In the genomic region with DNA sequence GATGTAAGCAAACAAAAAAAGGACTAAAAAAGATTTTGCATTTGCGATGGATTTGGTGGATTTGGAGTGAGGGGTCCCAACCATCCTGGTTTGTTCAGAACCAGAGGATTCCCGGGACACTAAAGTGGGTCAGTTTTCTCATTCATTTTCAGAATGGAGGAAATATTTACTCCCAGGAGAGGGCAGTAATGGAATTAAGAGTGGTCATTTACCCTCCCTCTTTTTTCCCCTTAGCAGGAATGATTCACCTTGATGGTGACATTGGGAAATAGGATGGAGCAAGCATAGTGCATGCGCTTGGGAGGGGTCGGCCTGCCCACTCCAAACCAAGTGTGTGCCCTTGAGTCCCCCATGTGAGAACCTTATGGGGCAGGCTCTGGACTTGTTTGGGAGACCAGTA, we compare ENCODE assay signal across 2 cellular contexts.
TF ChIP-seq lines count a peak whose summit lies in the region.

No MANE protein-coding gene starts in this region.

TF ChIP-seq in SK-N-SH, 30 proteins besides CTCF, POLR2A, EP300 and RAD21 (continued from another document):
- TF ChIP-seq, protein P1, sequence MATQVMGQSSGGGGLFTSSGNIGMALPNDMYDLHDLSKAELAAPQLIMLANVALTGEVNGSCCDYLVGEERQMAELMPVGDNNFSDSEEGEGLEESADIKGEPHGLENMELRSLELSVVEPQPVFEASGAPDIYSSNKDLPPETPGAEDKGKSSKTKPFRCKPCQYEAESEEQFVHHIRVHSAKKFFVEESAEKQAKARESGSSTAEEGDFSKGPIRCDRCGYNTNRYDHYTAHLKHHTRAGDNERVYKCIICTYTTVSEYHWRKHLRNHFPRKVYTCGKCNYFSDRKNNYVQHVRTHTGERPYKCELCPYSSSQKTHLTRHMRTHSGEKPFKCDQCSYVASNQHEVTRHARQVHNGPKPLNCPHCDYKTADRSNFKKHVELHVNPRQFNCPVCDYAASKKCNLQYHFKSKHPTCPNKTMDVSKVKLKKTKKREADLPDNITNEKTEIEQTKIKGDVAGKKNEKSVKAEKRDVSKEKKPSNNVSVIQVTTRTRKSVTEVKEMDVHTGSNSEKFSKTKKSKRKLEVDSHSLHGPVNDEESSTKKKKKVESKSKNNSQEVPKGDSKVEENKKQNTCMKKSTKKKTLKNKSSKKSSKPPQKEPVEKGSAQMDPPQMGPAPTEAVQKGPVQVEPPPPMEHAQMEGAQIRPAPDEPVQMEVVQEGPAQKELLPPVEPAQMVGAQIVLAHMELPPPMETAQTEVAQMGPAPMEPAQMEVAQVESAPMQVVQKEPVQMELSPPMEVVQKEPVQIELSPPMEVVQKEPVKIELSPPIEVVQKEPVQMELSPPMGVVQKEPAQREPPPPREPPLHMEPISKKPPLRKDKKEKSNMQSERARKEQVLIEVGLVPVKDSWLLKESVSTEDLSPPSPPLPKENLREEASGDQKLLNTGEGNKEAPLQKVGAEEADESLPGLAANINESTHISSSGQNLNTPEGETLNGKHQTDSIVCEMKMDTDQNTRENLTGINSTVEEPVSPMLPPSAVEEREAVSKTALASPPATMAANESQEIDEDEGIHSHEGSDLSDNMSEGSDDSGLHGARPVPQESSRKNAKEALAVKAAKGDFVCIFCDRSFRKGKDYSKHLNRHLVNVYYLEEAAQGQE (IDR thresholded peaks at IDR 0.05; ENCODE audit: low read depth, low read length): no peak
- no peak for TF ChIP-seq MEF2A (IDR thresholded peaks at IDR 0.05; ENCODE audit: borderline replicate concordance, low read depth)
- no peak for TF ChIP-seq FOXJ3 (CRISPR knock-in tag; IDR thresholded peaks at IDR 0.05)
- no peak for TF ChIP-seq TAF1 (IDR thresholded peaks at IDR 0.05; ENCODE audit: borderline replicate concordance, low read depth, low read length)
- TF ChIP-seq GATA2 (CRISPR knock-in tag; IDR thresholded peaks at IDR 0.05): no peak
- TF ChIP-seq, protein P2, sequence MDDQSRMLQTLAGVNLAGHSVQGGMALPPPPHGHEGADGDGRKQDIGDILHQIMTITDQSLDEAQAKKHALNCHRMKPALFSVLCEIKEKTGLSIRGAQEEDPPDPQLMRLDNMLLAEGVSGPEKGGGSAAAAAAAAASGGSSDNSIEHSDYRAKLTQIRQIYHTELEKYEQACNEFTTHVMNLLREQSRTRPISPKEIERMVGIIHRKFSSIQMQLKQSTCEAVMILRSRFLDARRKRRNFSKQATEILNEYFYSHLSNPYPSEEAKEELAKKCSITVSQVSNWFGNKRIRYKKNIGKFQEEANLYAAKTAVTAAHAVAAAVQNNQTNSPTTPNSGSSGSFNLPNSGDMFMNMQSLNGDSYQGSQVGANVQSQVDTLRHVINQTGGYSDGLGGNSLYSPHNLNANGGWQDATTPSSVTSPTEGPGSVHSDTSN (IDR thresholded peaks at IDR 0.05): no peak
- TF ChIP-seq FOXM1 (IDR thresholded peaks at IDR 0.05; ENCODE audit: low read depth): no peak
- TF ChIP-seq, protein P3, sequence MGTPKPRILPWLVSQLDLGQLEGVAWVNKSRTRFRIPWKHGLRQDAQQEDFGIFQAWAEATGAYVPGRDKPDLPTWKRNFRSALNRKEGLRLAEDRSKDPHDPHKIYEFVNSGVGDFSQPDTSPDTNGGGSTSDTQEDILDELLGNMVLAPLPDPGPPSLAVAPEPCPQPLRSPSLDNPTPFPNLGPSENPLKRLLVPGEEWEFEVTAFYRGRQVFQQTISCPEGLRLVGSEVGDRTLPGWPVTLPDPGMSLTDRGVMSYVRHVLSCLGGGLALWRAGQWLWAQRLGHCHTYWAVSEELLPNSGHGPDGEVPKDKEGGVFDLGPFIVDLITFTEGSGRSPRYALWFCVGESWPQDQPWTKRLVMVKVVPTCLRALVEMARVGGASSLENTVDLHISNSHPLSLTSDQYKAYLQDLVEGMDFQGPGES (IDR thresholded peaks at IDR 0.05; ENCODE audit: low read depth, low read length): no peak
- no peak for TF ChIP-seq RXRA (IDR thresholded peaks at IDR 0.05; ENCODE audit: borderline replicate concordance, low read depth)
- TF ChIP-seq FOSL2 (IDR thresholded peaks at IDR 0.05; ENCODE audit: borderline replicate concordance, low read depth): no peak
- no peak for TF ChIP-seq TEAD4 (IDR thresholded peaks at IDR 0.05; ENCODE audit: borderline replicate concordance, insufficient read depth)
- TF ChIP-seq ZBTB33 (IDR thresholded peaks at IDR 0.05; ENCODE audit: borderline replicate concordance, low read depth): no peak
- TF ChIP-seq YY1 (IDR thresholded peaks at IDR 0.05; ENCODE audit: low read depth): no peak
- TF ChIP-seq RCOR1 (IDR thresholded peaks at IDR 0.05; ENCODE audit: low read length): no peak
- no peak for TF ChIP-seq ELF1 (IDR thresholded peaks at IDR 0.05)
- no peak for TF ChIP-seq JUND (IDR thresholded peaks at IDR 0.05)
TF ChIP-seq in SK-N-SH: peak in this region for 0.

TF ChIP-seq in SK-N-SH treated with all-trans-retinoic acid at 6 μM for 48 hours, 23 proteins besides CTCF, POLR2A, EP300 and RAD21 (continued from another document):
- TF ChIP-seq, protein P4, sequence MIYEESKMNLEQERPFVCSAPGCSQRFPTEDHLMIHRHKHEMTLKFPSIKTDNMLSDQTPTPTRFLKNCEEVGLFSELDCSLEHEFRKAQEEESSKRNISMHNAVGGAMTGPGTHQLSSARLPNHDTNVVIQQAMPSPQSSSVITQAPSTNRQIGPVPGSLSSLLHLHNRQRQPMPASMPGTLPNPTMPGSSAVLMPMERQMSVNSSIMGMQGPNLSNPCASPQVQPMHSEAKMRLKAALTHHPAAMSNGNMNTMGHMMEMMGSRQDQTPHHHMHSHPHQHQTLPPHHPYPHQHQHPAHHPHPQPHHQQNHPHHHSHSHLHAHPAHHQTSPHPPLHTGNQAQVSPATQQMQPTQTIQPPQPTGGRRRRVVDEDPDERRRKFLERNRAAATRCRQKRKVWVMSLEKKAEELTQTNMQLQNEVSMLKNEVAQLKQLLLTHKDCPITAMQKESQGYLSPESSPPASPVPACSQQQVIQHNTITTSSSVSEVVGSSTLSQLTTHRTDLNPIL (CRISPR knock-in tag; IDR thresholded peaks at IDR 0.05; ENCODE audit: low read depth): no peak
- TF ChIP-seq ARNTL (CRISPR knock-in tag; IDR thresholded peaks at IDR 0.05; ENCODE audit: borderline replicate concordance, low read depth) (no peak), ZC3H10 (CRISPR knock-in tag; IDR thresholded peaks at IDR 0.05) (no peak), ESRRG (CRISPR knock-in tag; IDR thresholded peaks at IDR 0.05) (no peak), BACH2 (CRISPR knock-in tag; IDR thresholded peaks at IDR 0.05; ENCODE audit: borderline replicate concordance) (no peak), OSR1 (CRISPR knock-in tag; IDR thresholded peaks at IDR 0.05) (no peak), PATZ1 (CRISPR knock-in tag; IDR thresholded peaks at IDR 0.05; ENCODE audit: borderline replicate concordance) (no peak), CSDC2 (CRISPR knock-in tag; IDR thresholded peaks at IDR 0.05) (no peak), PPARA (CRISPR knock-in tag; IDR thresholded peaks at IDR 0.05; ENCODE audit: borderline replicate concordance) (no peak), GLIS3 (CRISPR knock-in tag; IDR thresholded peaks at IDR 0.05) (no peak), CSRNP3 (CRISPR knock-in tag; IDR thresholded peaks at IDR 0.05) (no peak), ZNF8 (CRISPR knock-in tag; IDR thresholded peaks at IDR 0.05) (no peak), RARB (CRISPR knock-in tag; IDR thresholded peaks at IDR 0.05) (no peak), SNAI2 (CRISPR knock-in tag; IDR thresholded peaks at IDR 0.05) (no peak), ZFP3 (CRISPR knock-in tag; IDR thresholded peaks at IDR 0.05) (no peak)
- TF ChIP-seq, protein P5, sequence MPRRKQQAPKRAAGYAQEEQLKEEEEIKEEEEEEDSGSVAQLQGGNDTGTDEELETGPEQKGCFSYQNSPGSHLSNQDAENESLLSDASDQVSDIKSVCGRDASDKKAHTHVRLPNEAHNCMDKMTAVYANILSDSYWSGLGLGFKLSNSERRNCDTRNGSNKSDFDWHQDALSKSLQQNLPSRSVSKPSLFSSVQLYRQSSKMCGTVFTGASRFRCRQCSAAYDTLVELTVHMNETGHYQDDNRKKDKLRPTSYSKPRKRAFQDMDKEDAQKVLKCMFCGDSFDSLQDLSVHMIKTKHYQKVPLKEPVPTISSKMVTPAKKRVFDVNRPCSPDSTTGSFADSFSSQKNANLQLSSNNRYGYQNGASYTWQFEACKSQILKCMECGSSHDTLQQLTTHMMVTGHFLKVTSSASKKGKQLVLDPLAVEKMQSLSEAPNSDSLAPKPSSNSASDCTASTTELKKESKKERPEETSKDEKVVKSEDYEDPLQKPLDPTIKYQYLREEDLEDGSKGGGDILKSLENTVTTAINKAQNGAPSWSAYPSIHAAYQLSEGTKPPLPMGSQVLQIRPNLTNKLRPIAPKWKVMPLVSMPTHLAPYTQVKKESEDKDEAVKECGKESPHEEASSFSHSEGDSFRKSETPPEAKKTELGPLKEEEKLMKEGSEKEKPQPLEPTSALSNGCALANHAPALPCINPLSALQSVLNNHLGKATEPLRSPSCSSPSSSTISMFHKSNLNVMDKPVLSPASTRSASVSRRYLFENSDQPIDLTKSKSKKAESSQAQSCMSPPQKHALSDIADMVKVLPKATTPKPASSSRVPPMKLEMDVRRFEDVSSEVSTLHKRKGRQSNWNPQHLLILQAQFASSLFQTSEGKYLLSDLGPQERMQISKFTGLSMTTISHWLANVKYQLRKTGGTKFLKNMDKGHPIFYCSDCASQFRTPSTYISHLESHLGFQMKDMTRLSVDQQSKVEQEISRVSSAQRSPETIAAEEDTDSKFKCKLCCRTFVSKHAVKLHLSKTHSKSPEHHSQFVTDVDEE (CRISPR knock-in tag; IDR thresholded peaks at IDR 0.05): no peak
